ENCODE assay signal across 9 cellular contexts in genomic region chr1:31588751-31589515, GRCh38. TPM values are rescaled to one million over a fixed set of nuclear protein-coding genes. Genes with fewer than 3 reads are reported as not detected.
DNase-seq lines count a peak whose midpoint lies in the region; ATAC-seq, FAIRE-seq and TF ChIP-seq lines count a peak whose summit lies in the region.
"Had no signal": no experiment of that assay in that cellular context is flagged by ENCODE, and none has a peak within 500 bp of the region (broad histone marks: within the 10 kb centered on the region; RNA-seq: fewer than 3 reads in every experiment).

No MANE protein-coding gene starts in this region.

- TF ChIP-seq CTCF in endothelial cell of umbilical vein (IDR thresholded peaks at IDR 0.05; ENCODE audit: extremely low read depth in 1 of 2, insufficient read depth in 1 of 2, low read depth in 1 of 2, low read length in 2 of 2) (no peak), lower lobe of right lung (IDR thresholded peaks at IDR 0.05) (no peak)

- H3K9me3 ChIP-seq in HUES64 (ENCODE audit: insufficient read depth, low read depth, low read length) = no peaks in the 10 kb centered on the region
- no peaks in the 10 kb centered on the region for H3K9me3 ChIP-seq in endothelial cell of umbilical vein (replicated peaks; ENCODE audit: control insufficient read depth, insufficient read depth, low read length)
- H3K9me3 ChIP-seq in lower lobe of right lung = no peaks in the 10 kb centered on the region
- no peaks in the 10 kb centered on the region for H3K9me3 ChIP-seq in thymus (ENCODE audit: control insufficient read depth)

- no peak overlapping the region for H2AFZ ChIP-seq in endothelial cell of umbilical vein (ENCODE audit: low read depth, low read length)

- peak overlapping the region; percentile 6 for H3K4me2 ChIP-seq in endothelial cell of umbilical vein (ENCODE audit: insufficient read depth, low read length)

- BruUV-seq in endothelial cell of umbilical vein (replicated peaks; lab: Mats Ljungman, UMichigan) = no TSS peak

- H3K4me3 ChIP-seq in HUES64 (ENCODE audit: low read length) (peak overlapping the region; percentile 55), endothelial cell of umbilical vein (replicated peaks in 1 of 3; ENCODE audit: insufficient read depth in 1 of 3, low read depth in 1 of 3, low read length in 3 of 3) (no peak overlapping the region), lower lobe of right lung (peak overlapping the region; percentile 53), thymus (ENCODE audit: low read length) (peak overlapping the region; percentile 6)

- H3K79me2 ChIP-seq in endothelial cell of umbilical vein (ENCODE audit: control insufficient read depth, insufficient read depth, low read length) = peaks cover under 1% of the 10 kb centered on the region

- ATAC-seq in lower lobe of right lung (peak; percentile 71 to 82), HG02938 (IDR thresholded peaks at IDR 0.05; ENCODE audit: unreplicated experiment) (no peak)

- CTCF ChIA-PET in endothelial cell of umbilical vein (lab: Charles Lee) = interaction anchor here (1.0 to 2.2 kb wide), 5 partner anchors 14 to 40 kb away, joined by 3 to 33 read pairs (median 5); partner anchors contain the start of genes HCRTR1 and TINAGL1

- DNase-seq in endothelial cell of umbilical vein (ENCODE audit: low read depth, low spot score) (peak; percentile 60), lower lobe of right lung (peak; percentile 73), SW 1271 (lab: John Stamatoyannopoulos, UW) (no peak), pons (ENCODE audit: low spot score) (no peak), activated gamma-delta T cell (lab: John Stamatoyannopoulos, UW) (no peak)
- DNase-seq: NCI-H524 had no signal

- H3K9ac ChIP-seq in HUES64 (ENCODE audit: low read depth, low read length) = peak overlapping the region; percentile 73
- peak overlapping the region; percentile 70 for H3K9ac ChIP-seq in endothelial cell of umbilical vein (replicated peaks; ENCODE audit: extremely low read depth, insufficient read depth, low read length)

- H3K27me3 ChIP-seq in HUES64 (ENCODE audit: insufficient read depth, low read length) (peaks cover 22% of the 10 kb centered on the region), endothelial cell of umbilical vein (ENCODE audit: control insufficient read depth in 2 of 2, insufficient read depth in 2 of 2, low read length in 2 of 2) (no peaks in the 10 kb centered on the region), lower lobe of right lung (ENCODE audit: low read depth) (peaks cover 16% of the 10 kb centered on the region), thymus (ENCODE audit: control insufficient read depth, insufficient read depth) (peaks cover 9% of the 10 kb centered on the region)

- TF ChIP-seq POLR2A in endothelial cell of umbilical vein (IDR thresholded peaks at IDR 0.05; ENCODE audit: low read depth, low read length) = no peak

- H3K4me1 ChIP-seq in HUES64 (ENCODE audit: insufficient read depth, low read length) (peaks cover 13% of the 10 kb centered on the region), endothelial cell of umbilical vein (ENCODE audit: control insufficient read depth, extremely low read depth, insufficient read depth, low read length) (peaks cover 28% of the 10 kb centered on the region), lower lobe of right lung (peaks cover 40% of the 10 kb centered on the region), thymus (ENCODE audit: control insufficient read depth, insufficient read depth, low read length) (no peaks in the 10 kb centered on the region)

- POLR2A ChIA-PET in endothelial cell of umbilical vein (lab: Charles Lee) = no interaction called here

- no peaks in the 10 kb centered on the region for H3K9me1 ChIP-seq in endothelial cell of umbilical vein (replicated peaks; ENCODE audit: control insufficient read depth, extremely low read depth, insufficient read depth, low read length)

- FAIRE-seq in endothelial cell of umbilical vein (lab: Jason Lieb, UNC) = no peak

- dilution Hi-C loops in endothelial cell of umbilical vein (cut with MboI; ENCODE audit: extremely low pct_ligation_motif_present, low sequenced_read_pairs) = no loop called here

- intact Hi-C loops in endothelial cell of umbilical vein (cut with micrococcal nuclease) = loop anchor here (1.0 to 10.0 kb wide), 7 partner anchors 7 to 346 kb away; partner anchors contain the start of genes PEF1 and PTP4A2
- intact Hi-C loops in lower lobe of right lung (cut with DNase I) = no loop called here

- WGBS in HUES64 = 16% methylated on average over 62 of the region's 62 CpGs
- 41% methylated on average over 62 of the region's 62 CpGs for WGBS in thymus

- H3K36me3 ChIP-seq in HUES64 (ENCODE audit: insufficient read depth, low read length) = no peaks in the 10 kb centered on the region
- H3K36me3 ChIP-seq in endothelial cell of umbilical vein (ENCODE audit: control insufficient read depth in 2 of 2, extremely low read depth in 1 of 2, insufficient read depth in 2 of 2, low read length in 2 of 2) = peaks cover 8 to 17% of the 10 kb centered on the region in 2 experiments
- peaks cover 22% of the 10 kb centered on the region for H3K36me3 ChIP-seq in lower lobe of right lung
- H3K36me3 ChIP-seq in thymus (ENCODE audit: control insufficient read depth, insufficient read depth) = no peaks in the 10 kb centered on the region

- H3K27ac ChIP-seq in HUES64 (ENCODE audit: low read depth, low read length) = no peak overlapping the region; the same call in 1 of the 2 replicates
- H3K27ac ChIP-seq in endothelial cell of umbilical vein (ENCODE audit: insufficient read depth, low read depth, low read length) = peak overlapping the region; percentile 92
- H3K27ac ChIP-seq in lower lobe of right lung = peak overlapping the region; percentile 90
- H3K27ac ChIP-seq in thymus (ENCODE audit: low read depth) = no peak overlapping the region

- no peaks in the 10 kb centered on the region for H4K20me1 ChIP-seq in endothelial cell of umbilical vein (replicated peaks; ENCODE audit: control insufficient read depth, extremely low read depth, insufficient read depth, low read length)

TF ChIP-seq in endothelial cell of umbilical vein, 7 proteins besides CTCF, POLR2A, EP300 and RAD21:
- TF ChIP-seq FOS (IDR thresholded peaks at IDR 0.05; ENCODE audit: borderline replicate concordance, insufficient read depth, low read length) = peak; percentile 61
- TF ChIP-seq EZH2 (IDR thresholded peaks at IDR 0.05; ENCODE audit: borderline replicate concordance, low read depth, low read length, severe bottlenecking) = no peak
- no peak for TF ChIP-seq GATA2 (IDR thresholded peaks at IDR 0.05; ENCODE audit: insufficient read depth, insufficient read length, low read depth, low read length)
- TF ChIP-seq POLR2AphosphoS5 (IDR thresholded peaks at IDR 0.05; ENCODE audit: insufficient read depth, low read depth, low read length) = peak; percentile 67

RNA-seq across cellular contexts. Expression of gene TINAGL1, which starts 12.6 kb away (rescaled TPM):
- polyA plus RNA-seq in HUES64 (2013, experiment 1 of 2) = 2.5 TPM
- polyA plus RNA-seq in HUES64 (2013, experiment 2 of 2) = 3.2 TPM
- total RNA-seq in endothelial cell of umbilical vein = 298 and 312 TPM in 2 replicates
- polyA plus RNA-seq in endothelial cell of umbilical vein = 477 and 555 TPM in 2 replicates
- polyA plus RNA-seq in endothelial cell of umbilical vein (2011; cell fraction: cytosol; rRNA removed) = 285 and 337 TPM in 2 replicates
- polyA plus RNA-seq in endothelial cell of umbilical vein (2011; cell fraction: nucleus; rRNA removed) = 305 and 323 TPM in 2 replicates
- polyA plus RNA-seq in endothelial cell of umbilical vein (2012) = 200 and 246 TPM in 2 replicates
- 370 and 385 TPM in 2 replicates for polyA minus RNA-seq in endothelial cell of umbilical vein
- 2.7 TPM for polyA minus RNA-seq in endothelial cell of umbilical vein (2011; cell fraction: cytosol; rRNA and poly(A)+ RNA removed)
- polyA minus RNA-seq in endothelial cell of umbilical vein (2011; cell fraction: nucleus; rRNA and poly(A)+ RNA removed) = 119 TPM in 2 replicates
- total RNA-seq in lower lobe of right lung = 64.5 TPM
- polyA plus RNA-seq in thymus = 26.7 TPM

RNA-seq across cellular contexts. Expression of gene HCRTR1, which starts 28.6 kb away (rescaled TPM):
- polyA plus RNA-seq in HUES64 (2013, experiment 1 of 2) = not detected
- 0.19 TPM for polyA plus RNA-seq in HUES64 (2013, experiment 2 of 2)
- 0.93 and 1.4 TPM in 2 replicates for total RNA-seq in endothelial cell of umbilical vein
- 1.3 and 1.5 TPM in 2 replicates for polyA plus RNA-seq in endothelial cell of umbilical vein
- 0.75 and 0.86 TPM in 2 replicates for polyA plus RNA-seq in endothelial cell of umbilical vein (2011; cell fraction: cytosol; rRNA removed)
- 3.1 and 3.2 TPM in 2 replicates for polyA plus RNA-seq in endothelial cell of umbilical vein (2011; cell fraction: nucleus; rRNA removed)
- 0.32 and 0.57 TPM in 2 replicates for polyA plus RNA-seq in endothelial cell of umbilical vein (2012)
- polyA minus RNA-seq in endothelial cell of umbilical vein = 1.5 and 1.7 TPM in 2 replicates
- not detected for polyA minus RNA-seq in endothelial cell of umbilical vein (2011; cell fraction: cytosol; rRNA and poly(A)+ RNA removed)
- polyA minus RNA-seq in endothelial cell of umbilical vein (2011; cell fraction: nucleus; rRNA and poly(A)+ RNA removed) = 1.0 and 1.1 TPM in 2 replicates
- not detected for total RNA-seq in lower lobe of right lung
- polyA plus RNA-seq in thymus = 0.02 TPM

RNA-seq across cellular contexts. Expression of gene PEF1, which starts 55.7 kb away (rescaled TPM):
- polyA plus RNA-seq in HUES64 (2013, experiment 1 of 2) = 41.1 TPM
- 39.9 TPM for polyA plus RNA-seq in HUES64 (2013, experiment 2 of 2)
- 66.5 and 73.3 TPM in 2 replicates for total RNA-seq in endothelial cell of umbilical vein
- polyA plus RNA-seq in endothelial cell of umbilical vein = 149 and 161 TPM in 2 replicates
- polyA plus RNA-seq in endothelial cell of umbilical vein (2011; cell fraction: cytosol; rRNA removed) = 110 and 120 TPM in 2 replicates
- 66.4 and 77.8 TPM in 2 replicates for polyA plus RNA-seq in endothelial cell of umbilical vein (2011; cell fraction: nucleus; rRNA removed)
- 59.1 and 59.8 TPM in 2 replicates for polyA plus RNA-seq in endothelial cell of umbilical vein (2012)
- 133 and 137 TPM in 2 replicates for polyA minus RNA-seq in endothelial cell of umbilical vein
- polyA minus RNA-seq in endothelial cell of umbilical vein (2011; cell fraction: cytosol; rRNA and poly(A)+ RNA removed) = 41.0 TPM
- polyA minus RNA-seq in endothelial cell of umbilical vein (2011; cell fraction: nucleus; rRNA and poly(A)+ RNA removed) = 24.5 and 30.0 TPM in 2 replicates
- total RNA-seq in lower lobe of right lung = 61.6 TPM
- 83.1 TPM for polyA plus RNA-seq in thymus

Comparison
In these comparisons a context has a peak if more than half of its experiments do, and no peak if none do; other contexts are left out.
1. H3K27ac ChIP-seq: peak in endothelial cell of umbilical vein (single experiment) and lower lobe of right lung (single experiment); none in HUES64 (single experiment) and thymus (single experiment).
2. H3K4me3 ChIP-seq: peak in HUES64 (single experiment), lower lobe of right lung (single experiment) and thymus (single experiment); none in endothelial cell of umbilical vein (0 of 3).
3. DNase-seq: peak in endothelial cell of umbilical vein (single experiment) and lower lobe of right lung (single experiment); none in SW 1271 (0 of 2), pons (single experiment) and activated gamma-delta T cell (single experiment).